27 cellular contexts compared by ENCODE assay signal in genomic region chr4:104890598-104890997, GRCh38.
"Had no signal": no experiment of that assay in that cellular context is flagged by ENCODE, and none has a peak within 500 bp of the region (broad histone marks: within the 10 kb centered on the region; RNA-seq: fewer than 3 reads in every experiment).

No MANE protein-coding gene starts in this region.

- H3K4me1 ChIP-seq: stomach, suprapubic skin, testis, thyroid gland, tibial artery, tibial nerve, transverse colon, upper lobe of left lung, upper lobe of right lung, uterus had no signal

- H3K27me3 ChIP-seq: stomach, suprapubic skin, testis, thyroid gland, tibial artery, tibial nerve, transverse colon, upper lobe of left lung, upper lobe of right lung, uterus, vagina had no signal

- H3K36me3 ChIP-seq: stomach, suprapubic skin, thoracic aorta, thyroid gland, tibial artery, tibial nerve, transverse colon, upper lobe of left lung, upper lobe of right lung, uterus, vagina had no signal

- ATAC-seq: stimulated activated effector memory CD8-positive, alpha-beta T cell treated with anti-CD3 and anti-CD28 coated beads, Interleukin-12 subunit alpha, Interleukin-12 subunit beta, amount 100 ng/mL, for 72 hours; stimulated activated memory B cell treated with anti-CD40 and anti-IgM and Interleukin-4, amounts not matched to agents 10 μg/mL and 1 μg/mL and 100 μg/mL, for 72 hours; stimulated activated naive B cell treated with anti-CD40 and anti-IgM and Interleukin-4, amounts not matched to agents 10 μg/mL and 1 μg/mL and 100 μg/mL, for 72 hours; stimulated activated naive CD8-positive, alpha-beta T cell treated with anti-CD3 and anti-CD28 coated beads, Interleukin-15, amount 100 ng/mL, for 72 hours; stimulated activated naive CD8-positive, alpha-beta T cell treated with anti-CD3 and anti-CD28 coated beads, Interleukin-15, Interleukin-2, amounts not matched to agents 100 U/mL and 50 U/mL, for 24 hours; upper lobe of right lung had no signal

- DNase-seq: stimulated activated CD4-positive, alpha-beta T cell treated with anti-CD3 and anti-CD28 coated beads, Interleukin-2, amount 100 ng/mL, for 48 hours; stimulated activated CD4-positive, alpha-beta T cell treated with anti-CD3 and anti-CD28 coated beads, Interleukin-4, amount 100 ng/mL, for 1 hour; stimulated activated CD4-positive, alpha-beta T cell treated with anti-CD3 and anti-CD28 coated beads, Interleukin-4, amount 100 ng/mL, for 24 hours; stimulated activated CD4-positive, alpha-beta T cell treated with anti-CD3 and anti-CD28 coated beads, Interleukin-4, amount 100 ng/mL, for 4 hours; stimulated activated CD8-positive, alpha-beta memory T cell treated with anti-CD3 and anti-CD28 coated beads, Interleukin-4, amount 100 ng/mL, for 48 hours; stimulated activated naive B cell treated with anti-CD40 and anti-IgM and Interleukin-4, amounts not matched to agents 10 μg/mL and 1 μg/mL and 100 μg/mL, for 72 hours; stimulated activated naive CD4-positive, alpha-beta T cell; stimulated activated naive CD4-positive, alpha-beta T cell treated with Interleukin-2 at 50 U/mL for 16 hours; stimulated activated naive CD8-positive, alpha-beta T cell treated with anti-CD3 and anti-CD28 coated beads, Interleukin-15, amount 100 ng/mL, for 72 hours; stimulated activated naive CD8-positive, alpha-beta T cell treated with anti-CD3 and anti-CD28 coated beads, Interleukin-15, Interleukin-2, amounts not matched to agents 100 U/mL and 50 U/mL, for 24 hours; stomach; substantia nigra; testis; thyroid gland; tibial artery; transverse colon; trophoblast cell; upper lobe of left lung; upper lobe of right lung; uterus had no signal

- H3K27ac ChIP-seq: stomach, suprapubic skin, testis, thoracic aorta, thyroid gland, tibial artery, tibial nerve, transverse colon, upper lobe of left lung, upper lobe of right lung, uterus, vagina had no signal

- H3K9me3 ChIP-seq: stomach, suprapubic skin, testis, thoracic aorta, thyroid gland, tibial artery, tibial nerve, transverse colon, upper lobe of left lung, upper lobe of right lung, uterus, vagina had no signal

- FAIRE-seq: urothelium cell line had no signal

- H3K4me3 ChIP-seq: stomach, suprapubic skin, testis, thoracic aorta, thyroid gland, tibial artery, tibial nerve, transverse colon, upper lobe of left lung, upper lobe of right lung, uterus, vagina had no signal
